12 cellular contexts compared by ENCODE assay signal in genomic region chrX:50697691-50698090, GRCh38.
DNase-seq lines count a peak whose midpoint lies in the region; ATAC-seq, FAIRE-seq and TF ChIP-seq lines count a peak whose summit lies in the region.
"Had no signal": no experiment of that assay in that cellular context is flagged by ENCODE, and none has a peak within 500 bp of the region (broad histone marks: within the 10 kb centered on the region; RNA-seq: fewer than 3 reads in every experiment).

No MANE protein-coding gene starts in this region.

- H3K4me3 ChIP-seq in HUES6 (ENCODE audit: low read depth, low read length) (no peak overlapping the region; the same call in 1 of the 2 replicates), cardiac fibroblast (replicated peaks in 1 of 2; ENCODE audit: low read depth in 2 of 2, low read length in 2 of 2) (no peak overlapping the region), keratinocyte (ENCODE audit: control insufficient read depth in 2 of 3, extremely low read depth in 1 of 3, insufficient read depth in 2 of 3, low read depth in 1 of 3, low read length in 3 of 3) (no peak overlapping the region)

- FAIRE-seq in keratinocyte (lab: Jason Lieb, UNC) = peak; percentile 41
- FAIRE-seq: GM12892 had no signal

- peak; percentile 2 for DNase-seq in A172 (ENCODE audit: low spot score)
- peak; percentile 81 to 84 for DNase-seq in cardiac fibroblast (ENCODE audit: low read depth in 2 of 2)
- peak; percentile 17 for DNase-seq in keratinocyte (ENCODE audit: low read depth, low spot score)
- DNase-seq in NCI-H1694 treated with DMSO at 0.1 percent for 48 hours (lab: John Stamatoyannopoulos, UW) = no peak
- DNase-seq in activated CD8-positive, alpha-beta T cell treated with anti-CD3 and anti-CD28 coated beads, Interleukin-2, amount 10 ng/mL, durations not matched to agents 7 days and 5 days = no peak
- no peak for DNase-seq in stimulated activated CD4-positive, alpha-beta T cell treated with anti-CD3 and anti-CD28 coated beads, Interleukin-1b, Interleukin-23, amount 100 ng/mL, for 48 hours
- DNase-seq: activated T-cell treated with anti-CD3 and anti-CD28 coated beads, Interleukin-2, amount 50 U/mL, for 72 hours; effector memory CD4-positive, alpha-beta T cell; T-helper 9 cell had no signal

- CTCF ChIA-PET in activated CD8-positive, alpha-beta T cell treated with anti-CD3 and anti-CD28 coated beads, Interleukin-2, amount 10 ng/mL, durations not matched to agents 7 days and 5 days (lab: Charles Lee) = no interaction called here

- H3K9me3 Mint-ChIP-seq in activated CD8-positive, alpha-beta T cell treated with anti-CD3 and anti-CD28 coated beads, Interleukin-2, amount 10 ng/mL, durations not matched to agents 7 days and 5 days (ENCODE audit: insufficient read depth) = no peaks in the 10 kb centered on the region
- H3K9me3 Mint-ChIP-seq: activated T-cell treated with anti-CD3 and anti-CD28 coated beads, Interleukin-2, amount 50 U/mL, for 72 hours had no signal

- H3K9ac ChIP-seq in HUES6 (ENCODE audit: low read length) = peak overlapping the region; percentile 49
- no peak overlapping the region for H3K9ac ChIP-seq in keratinocyte (ENCODE audit: control insufficient read depth, extremely low read depth, insufficient read depth, low read length)

- TF ChIP-seq CTCF in cardiac fibroblast (IDR thresholded peaks at IDR 0.05; ENCODE audit: low read depth, low read length) = no peak
- no peak for TF ChIP-seq CTCF in keratinocyte (optimal IDR thresholded peaks at IDR 0.05 in 1 of 3, IDR thresholded peaks at IDR 0.05 in 1 of 3, conservative IDR thresholded peaks at IDR 0.05 in 1 of 3; ENCODE audit: extremely low read depth in 1 of 3, insufficient read depth in 2 of 3, low read length in 3 of 3)

- H3K36me3 ChIP-seq in HUES6 (ENCODE audit: control insufficient read depth, insufficient read depth, low read length) (no peaks in the 10 kb centered on the region), keratinocyte (ENCODE audit: control insufficient read depth in 2 of 2, extremely low read depth in 1 of 2, insufficient read depth in 2 of 2, low read length in 2 of 2) (no peaks in the 10 kb centered on the region)

- dilution Hi-C loops in keratinocyte (cut with MboI; ENCODE audit: extremely low pct_ligation_motif_present, low sequenced_read_pairs) = no loop called here

- H3K4me2 ChIP-seq in keratinocyte (ENCODE audit: control insufficient read depth, extremely low read depth, insufficient read depth, low read depth, low read length) = peak overlapping the region; percentile 19

- POLR2A ChIA-PET in activated CD8-positive, alpha-beta T cell treated with anti-CD3 and anti-CD28 coated beads, Interleukin-2, amount 10 ng/mL, durations not matched to agents 7 days and 5 days (lab: Charles Lee) = no interaction called here

- H2AFZ ChIP-seq in keratinocyte (ENCODE audit: control insufficient read depth, low read length) = no peak overlapping the region

- no peak overlapping the region for H3K27ac Mint-ChIP-seq in activated CD8-positive, alpha-beta T cell treated with anti-CD3 and anti-CD28 coated beads, Interleukin-2, amount 10 ng/mL, durations not matched to agents 7 days and 5 days
- H3K27ac Mint-ChIP-seq: activated T-cell treated with anti-CD3 and anti-CD28 coated beads, Interleukin-2, amount 50 U/mL, for 72 hours had no signal

- H3K36me3 Mint-ChIP-seq in activated CD8-positive, alpha-beta T cell treated with anti-CD3 and anti-CD28 coated beads, Interleukin-2, amount 10 ng/mL, durations not matched to agents 7 days and 5 days (ENCODE audit: low read depth) = no peaks in the 10 kb centered on the region

- peaks cover 7% of the 10 kb centered on the region for H3K27me3 Mint-ChIP-seq in activated CD8-positive, alpha-beta T cell treated with anti-CD3 and anti-CD28 coated beads, Interleukin-2, amount 10 ng/mL, durations not matched to agents 7 days and 5 days (ENCODE audit: low read depth)

- H3K4me1 ChIP-seq in HUES6 (ENCODE audit: control insufficient read depth, insufficient read depth, low read length) (peaks cover 52% of the 10 kb centered on the region), keratinocyte (ENCODE audit: control insufficient read depth, extremely low read depth, insufficient read depth, low read length) (peaks cover 7% of the 10 kb centered on the region)

- peak overlapping the region; percentile 78 for H3K27ac ChIP-seq in HUES6 (ENCODE audit: low read depth, low read length)
- H3K27ac ChIP-seq in keratinocyte (ENCODE audit: control insufficient read depth, insufficient read depth, low read length) = no peak overlapping the region

- no peak overlapping the region for H3K4me3 Mint-ChIP-seq in activated CD8-positive, alpha-beta T cell treated with anti-CD3 and anti-CD28 coated beads, Interleukin-2, amount 10 ng/mL, durations not matched to agents 7 days and 5 days
- H3K4me3 Mint-ChIP-seq: activated T-cell treated with anti-CD3 and anti-CD28 coated beads, Interleukin-2, amount 50 U/mL, for 72 hours had no signal

- ATAC-seq in GM21576 (IDR thresholded peaks at IDR 0.05; ENCODE audit: unreplicated experiment) = no peak
- no peak for ATAC-seq in activated CD8-positive, alpha-beta T cell treated with anti-CD3 and anti-CD28 coated beads, Interleukin-2, amount 10 ng/mL, durations not matched to agents 7 days and 5 days
- ATAC-seq: activated T-cell treated with anti-CD3 and anti-CD28 coated beads, Interleukin-2, amount 50 U/mL, for 72 hours had no signal

- no peaks in the 10 kb centered on the region for H3K9me1 ChIP-seq in keratinocyte (ENCODE audit: control insufficient read depth, extremely low read depth, insufficient read depth, low read length)

- H3K4me1 Mint-ChIP-seq in activated CD8-positive, alpha-beta T cell treated with anti-CD3 and anti-CD28 coated beads, Interleukin-2, amount 10 ng/mL, durations not matched to agents 7 days and 5 days (ENCODE audit: low read depth) = no peaks in the 10 kb centered on the region

- no peaks in the 10 kb centered on the region for H3K27me3 ChIP-seq in HUES6 (ENCODE audit: control insufficient read depth, insufficient read depth, low read length)
- no peaks in the 10 kb centered on the region for H3K27me3 ChIP-seq in keratinocyte (ENCODE audit: control insufficient read depth, extremely low read depth, insufficient read depth, low read length)

- H4K20me1 ChIP-seq in keratinocyte (ENCODE audit: control insufficient read depth, extremely low read depth, insufficient read depth, low read length) = no peaks in the 10 kb centered on the region

- no peaks in the 10 kb centered on the region for H3K79me2 ChIP-seq in keratinocyte (ENCODE audit: control insufficient read depth, insufficient read depth, low read length)

- H3K9me3 ChIP-seq in HUES6 (ENCODE audit: control insufficient read depth, insufficient read depth, low read depth, low read length) (no peaks in the 10 kb centered on the region), keratinocyte (ENCODE audit: control insufficient read depth, low read depth, low read length) (no peaks in the 10 kb centered on the region)

Comparison
In these comparisons a context has a peak if more than half of its experiments do, and no peak if none do; other contexts are left out.
1. DNase-seq: peak in A172 (single experiment), cardiac fibroblast (2 of 2) and keratinocyte (single experiment); none in NCI-H1694 treated with DMSO at 0.1 percent for 48 hours (single experiment), activated CD8-positive, alpha-beta T cell treated with anti-CD3 and anti-CD28 coated beads, Interleukin-2, amount 10 ng/mL, durations not matched to agents 7 days and 5 days (single experiment) and stimulated activated CD4-positive, alpha-beta T cell treated with anti-CD3 and anti-CD28 coated beads, Interleukin-1b, Interleukin-23, amount 100 ng/mL, for 48 hours (single experiment).